12 cellular contexts compared by ENCODE assay signal in the genomic region with DNA sequence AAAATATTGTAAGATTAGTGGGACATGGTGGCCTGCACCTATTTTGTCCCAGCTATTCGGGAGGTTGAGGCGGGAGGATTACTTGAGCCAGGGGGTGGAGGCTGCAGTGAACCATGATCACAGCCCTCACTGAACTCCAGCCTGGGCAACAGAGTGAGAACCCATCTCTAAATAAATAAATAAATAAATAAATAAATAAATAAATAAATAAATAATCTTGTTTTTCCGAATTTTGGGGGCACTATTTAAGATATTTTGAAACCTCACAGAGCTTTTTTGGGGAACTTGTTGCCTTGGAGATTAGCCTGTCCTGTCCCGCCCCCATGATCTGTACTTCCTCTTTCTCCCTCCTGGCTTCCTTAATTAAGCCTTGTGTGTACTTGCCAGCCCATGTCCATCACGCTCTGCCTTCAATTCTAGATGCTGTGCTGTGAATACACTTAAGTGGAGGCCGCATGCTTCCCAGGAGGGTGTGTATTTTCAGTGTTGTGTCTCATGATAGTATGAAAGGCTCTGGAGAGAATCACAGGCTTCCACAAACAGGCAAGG. TPM values are rescaled to one million over a fixed set of nuclear protein-coding genes. Genes with fewer than 3 reads are reported as not detected.
DNase-seq lines count a peak whose midpoint lies in the region; ATAC-seq, FAIRE-seq and TF ChIP-seq lines count a peak whose summit lies in the region.
"Had no signal": no experiment of that assay in that cellular context is flagged by ENCODE, and none has a peak within 500 bp of the region (broad histone marks: within the 10 kb centered on the region; RNA-seq: fewer than 3 reads in every experiment).

No MANE protein-coding gene starts in this region.

- POLR2A ChIA-PET in K562 (lab: Yijun Ruan, JAX) = no interaction called here

- TF ChIP-seq CTCF in K562 (IDR thresholded peaks at IDR 0.05 in 2 of 3, conservative IDR thresholded peaks at IDR 0.05 in 1 of 3; ENCODE audit: insufficient read depth in 2 of 3, low read depth in 1 of 3, low read length in 3 of 3) (no peak), testis (IDR thresholded peaks at IDR 0.05) (no peak), omental fat pad (IDR thresholded peaks at IDR 0.05) (no peak)

- no peak for FAIRE-seq in K562 (lab: Jason Lieb, UNC)
- FAIRE-seq: TTC549 had no signal

- in situ Hi-C loops in K562 (cut with MboI) = no loop called here

- no peak for TF ChIP-seq RAD21 in K562 (CRISPR knock-in tag; conservative IDR thresholded peaks at IDR 0.05 in 1 of 2, IDR thresholded peaks at IDR 0.05 in 1 of 2)

- BruUV-seq in K562 (replicated peaks; lab: Mats Ljungman, UMichigan) = no TSS peak

- WGBS in K562 (ENCODE audit: insufficient coverage, low coverage, missing lambda C conversion rate) = 39% methylated on average over 6 of the region's 6 CpGs
- WGBS in testis, 2 donors = 83 to 84% methylated on average over 6 of the region's 6 CpGs

- ATAC-seq in activated naive CD4-positive, alpha-beta T cell treated with anti-CD3 and anti-CD28 coated beads, Interleukin-2, amount 50 U/mL, for 72 hours = no peak
- peak; percentile 49 for ATAC-seq in K562
- ATAC-seq in omental fat pad (ENCODE audit: low FRiP score) = no peak

- H3K9ac ChIP-seq in K562 (ENCODE audit: insufficient read depth in 1 of 2, low read depth in 2 of 2, low read length in 2 of 2) = no peak overlapping the region

- CTCF ChIA-PET in K562 (lab: Yijun Ruan, JAX; ENCODE audit: low intra/inter-chr PET ratio) = no interaction called here

- H2AFZ ChIP-seq in K562 (ENCODE audit: low read depth, low read length) = peak overlapping the region; percentile 89

- H3K9me3 Mint-ChIP-seq in activated naive CD4-positive, alpha-beta T cell treated with anti-CD3 and anti-CD28 coated beads, Interleukin-2, amount 50 U/mL, for 72 hours = no peaks in the 10 kb centered on the region

- no peaks in the 10 kb centered on the region for H3K9me3 ChIP-seq in K562 (replicated peaks; ENCODE audit: control insufficient read depth, insufficient read depth, low read depth, low read length)
- H3K9me3 ChIP-seq in testis = no peaks in the 10 kb centered on the region

- DNase-seq in activated naive CD4-positive, alpha-beta T cell treated with anti-CD3 and anti-CD28 coated beads, Interleukin-2, amount 50 U/mL, for 72 hours (ENCODE audit: low spot score in 2 of 2) = no peak
- DNase-seq in activated naive CD4-positive, alpha-beta T cell treated with anti-CD3 and anti-CD28 coated beads, Interleukin-2, amount 50 U/mL, for 16 hours = no peak
- DNase-seq in NAMALWA (ENCODE audit: low spot score) (peak; percentile 61), K562 (ENCODE audit: extremely low read depth in 1 of 4, low spot score in 3 of 4) (peak in 1 of 4 experiments; percentile 65), testis (peak; percentile 35), NCI-H1105 (lab: John Stamatoyannopoulos, UW) (no peak), omental fat pad (ENCODE audit: low spot score) (no peak), 8988T (no peak)
- DNase-seq: activated effector memory CD4-positive, alpha-beta T cell treated with anti-CD3 and anti-CD28 coated beads, Interleukin-2, amount 50 U/mL, for 16 hours; cortex of kidney; glutamatergic neuron had no signal

- H3K27ac Mint-ChIP-seq in activated naive CD4-positive, alpha-beta T cell treated with anti-CD3 and anti-CD28 coated beads, Interleukin-2, amount 50 U/mL, for 72 hours = peak overlapping the region; percentile 68 to 73

- TF ChIP-seq POLR2A in K562 (conservative IDR thresholded peaks at IDR 0.05) (no peak), testis (IDR thresholded peaks at IDR 0.05) (no peak)

- H3K27me3 ChIP-seq in K562 (ENCODE audit: control insufficient read depth in 2 of 2, insufficient read depth in 2 of 2, low read length in 2 of 2) (no peaks in the 10 kb centered on the region), testis (no peaks in the 10 kb centered on the region)

- H3K9me1 ChIP-seq in K562 (ENCODE audit: control insufficient read depth, insufficient read depth, low read length) = no peaks in the 10 kb centered on the region

- intact Hi-C loops in K562 (cut with micrococcal nuclease) = no loop called here
- intact Hi-C loops in testis (cut with DNase I; ENCODE audit: low total_unique reads) = no loop called here

- TF ChIP-seq EP300 in K562 (IDR thresholded peaks at IDR 0.05; ENCODE audit: low read length) = no peak

- H3K36me3 ChIP-seq in K562 (ENCODE audit: control insufficient read depth, insufficient read depth, low read length) (no peaks in the 10 kb centered on the region), testis (ENCODE audit: low read depth, missing control alignments) (no peaks in the 10 kb centered on the region)

- H3K4me1 ChIP-seq in K562 (replicated peaks in 1 of 2; ENCODE audit: control insufficient read depth in 2 of 2, insufficient read depth in 2 of 2, low read length in 2 of 2) (peaks cover 34 to 35% of the 10 kb centered on the region in 2 experiments), testis (peaks cover 19% of the 10 kb centered on the region)

- H4K20me1 ChIP-seq in K562 (replicated peaks; ENCODE audit: control insufficient read depth, insufficient read depth, low read length) = no peaks in the 10 kb centered on the region

- H3K4me2 ChIP-seq in K562 (ENCODE audit: insufficient read depth, low read length) = no peak overlapping the region

- H3K36me3 Mint-ChIP-seq in activated naive CD4-positive, alpha-beta T cell treated with anti-CD3 and anti-CD28 coated beads, Interleukin-2, amount 50 U/mL, for 72 hours = peaks cover 0 to 10% of the 10 kb centered on the region in 2 donors

- H3K4me3 ChIP-seq in K562 (no peak overlapping the region), testis (no peak overlapping the region)

- H3K27ac ChIP-seq in K562 (ENCODE audit: extremely low read depth, low read depth, low read length) (peak overlapping the region; percentile 55; the same call in 1 of the 3 replicates), testis (no peak overlapping the region)

- no peaks in the 10 kb centered on the region for H3K79me2 ChIP-seq in K562 (ENCODE audit: control insufficient read depth, insufficient read depth, low read length)

TF ChIP-seq in K562, 482 proteins besides CTCF, POLR2A, EP300 and RAD21 (continues in another document):
- TF ChIP-seq, protein P1, sequence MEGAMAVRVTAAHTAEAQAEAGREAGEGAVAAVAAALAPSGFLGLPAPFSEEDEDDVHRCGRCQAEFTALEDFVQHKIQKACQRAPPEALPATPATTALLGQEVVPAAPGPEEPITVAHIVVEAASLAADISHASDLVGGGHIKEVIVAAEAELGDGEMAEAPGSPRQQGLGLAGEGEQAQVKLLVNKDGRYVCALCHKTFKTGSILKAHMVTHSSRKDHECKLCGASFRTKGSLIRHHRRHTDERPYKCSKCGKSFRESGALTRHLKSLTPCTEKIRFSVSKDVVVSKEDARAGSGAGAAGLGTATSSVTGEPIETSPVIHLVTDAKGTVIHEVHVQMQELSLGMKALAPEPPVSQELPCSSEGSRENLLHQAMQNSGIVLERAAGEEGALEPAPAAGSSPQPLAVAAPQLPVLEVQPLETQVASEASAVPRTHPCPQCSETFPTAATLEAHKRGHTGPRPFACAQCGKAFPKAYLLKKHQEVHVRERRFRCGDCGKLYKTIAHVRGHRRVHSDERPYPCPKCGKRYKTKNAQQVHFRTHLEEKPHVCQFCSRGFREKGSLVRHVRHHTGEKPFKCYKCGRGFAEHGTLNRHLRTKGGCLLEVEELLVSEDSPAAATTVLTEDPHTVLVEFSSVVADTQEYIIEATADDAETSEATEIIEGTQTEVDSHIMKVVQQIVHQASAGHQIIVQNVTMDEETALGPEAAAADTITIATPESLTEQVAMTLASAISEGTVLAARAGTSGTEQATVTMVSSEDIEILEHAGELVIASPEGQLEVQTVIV (CRISPR knock-in tag; IDR thresholded peaks at IDR 0.05; ENCODE audit: borderline replicate concordance) = no peak
- TF ChIP-seq NR2C2 (CRISPR knock-in tag; IDR thresholded peaks at IDR 0.05) = no peak
- TF ChIP-seq NR2C2 (tag; IDR thresholded peaks at IDR 0.05) = no peak
- no peak for TF ChIP-seq KDM5B (IDR thresholded peaks at IDR 0.05; ENCODE audit: insufficient replicate concordance, low read depth, low read length)
- 0 out of 2 replicates have a peak, but pooled peaks have one; percentile 22 for TF ChIP-seq ZKSCAN1 (IDR thresholded peaks at IDR 0.05; ENCODE audit: low read depth, low read length)
- TF ChIP-seq ATF7 (IDR thresholded peaks at IDR 0.05) = no peak
- TF ChIP-seq PKNOX1 (IDR thresholded peaks at IDR 0.05) = peak; percentile 91

RNA-seq across cellular contexts. Expression of gene LGALS9, which starts 4.4 kb away (rescaled TPM):
- 10 to 100 TPM; 22.2 to 71.5 TPM for total RNA-seq in activated naive CD4-positive, alpha-beta T cell treated with anti-CD3 and anti-CD28 coated beads, Interleukin-2, amount 50 U/mL, for 72 hours
- 22.6 and 54.0 TPM in 2 replicates for total RNA-seq in K562 (2011; cell fraction: chromatin; rRNA removed; ENCODE audit: low replicate concordance)
- 22.5 and 24.7 TPM in 2 replicates for total RNA-seq in K562 (2011; cell fraction: nucleolus; rRNA removed)
- 26.1 and 40.6 TPM in 2 replicates for total RNA-seq in K562 (2011; cell fraction: nucleoplasm; rRNA removed)
- total RNA-seq in K562 (2014; rRNA removed) = 2.8 and 3.0 TPM in 2 replicates
- total RNA-seq in K562 (2014; rRNA removed; fragmentation: Illumina TruSeq; extraction: Trizol) = 1.7 and 2.0 TPM in 2 replicates
- 3.7 and 4.8 TPM in 2 replicates for total RNA-seq in K562 (2015; rRNA removed; fragmentation: Illumina TruSeq; extraction: Trizol)
- 4.6 and 5.0 TPM in 2 replicates for total RNA-seq in K562 (2021)
- polyA plus RNA-seq in K562 (2011; rRNA removed) = 1.5 and 7.3 TPM in 2 replicates
- polyA plus RNA-seq in K562 (2011; cell fraction: cytosol; rRNA removed) = 3.5 and 4.4 TPM in 2 replicates
- polyA plus RNA-seq in K562 (2011; cell fraction: nucleus; rRNA removed) = 11.1 and 15.7 TPM in 2 replicates
- 9.1 and 14.2 TPM in 2 replicates for polyA plus RNA-seq in K562 (2012)
- polyA plus RNA-seq in K562 (2014; fragmentation: Illumina TruSeq; extraction: Trizol) = 3.8 and 5.8 TPM in 2 replicates
- polyA plus RNA-seq in K562 (2014; fragmentation: Nextera tagmentation; extraction: Ambion mirVana) = under 1 TPM; 0.45 to 0.77 TPM
- polyA plus RNA-seq in K562 (2014; rRNA removed) = 5.6 and 6.9 TPM in 2 replicates
- 3.0 and 4.4 TPM in 2 replicates for polyA minus RNA-seq in K562 (2011; rRNA and poly(A)+ RNA removed)
- 1.9 and 2.5 TPM in 2 replicates for polyA minus RNA-seq in K562 (2011; cell fraction: cytosol; rRNA and poly(A)+ RNA removed)
- 3.1 and 7.2 TPM in 2 replicates for polyA minus RNA-seq in K562 (2011; cell fraction: nucleus; rRNA and poly(A)+ RNA removed)
- total RNA-seq in testis = 1 to 10 TPM; 7.2 to 7.4 TPM
- polyA plus RNA-seq in testis (ENCODE audit: insufficient read depth, low read depth, low replicate concordance) = 27.5 TPM
- total RNA-seq in omental fat pad = 100 to 1,000 TPM in 1 of 4 donors, 10 to 100 TPM in 3; 36.3 to 172 (median 54.3) TPM

Comparison
In these comparisons a context has a peak if more than half of its experiments do, and no peak if none do; other contexts are left out.
1. DNase-seq: peak in NAMALWA (single experiment) and testis (single experiment); none in activated naive CD4-positive, alpha-beta T cell treated with anti-CD3 and anti-CD28 coated beads, Interleukin-2, amount 50 U/mL, for 72 hours (0 of 2), activated naive CD4-positive, alpha-beta T cell treated with anti-CD3 and anti-CD28 coated beads, Interleukin-2, amount 50 U/mL, for 16 hours (single experiment), NCI-H1105 (single experiment), omental fat pad (single experiment) and 8988T (single experiment).